In genomic region chr12:14716848-14717444, GRCh38 we compare ENCODE assay signal across 8 cellular contexts. TPM values are rescaled to one million over a fixed set of nuclear protein-coding genes. Genes with fewer than 3 reads are reported as not detected.
A peak's percentile ranks its signal among the peaks of the same experiment; 100 is the strongest.
DNase-seq lines count a peak whose midpoint lies in the region; ATAC-seq, FAIRE-seq and TF ChIP-seq lines count a peak whose summit lies in the region.

No MANE protein-coding gene starts in this region.

- H3K36me3 ChIP-seq in SJCRH30 (no peaks in the 10 kb centered on the region; the same call in 1 of the 2 replicates), adrenal gland (replicated peaks in 1 of 2) (no peaks in the 10 kb centered on the region)

- H3K27ac ChIP-seq in SJCRH30 (no peak overlapping the region), adrenal gland (no peak overlapping the region)

- in situ Hi-C loops in GM13976 (cut with MboI; ENCODE audit: low sequenced_read_pairs, unreplicated experiment) = no loop called here

- peak; percentile 50 for TF ChIP-seq CTCF in GM13976 (IDR thresholded peaks at IDR 0.05; ENCODE audit: borderline replicate concordance, control extremely low read depth, extremely low read depth, insufficient read depth, missing control alignments)
- TF ChIP-seq CTCF in adrenal gland (IDR thresholded peaks at IDR 0.05) = peak; percentile 24 to 60 (median 57)

- peak; percentile 63 for FAIRE-seq in A204.1 (lab: Jason Lieb, UNC)

- peak; percentile 66 for DNase-seq in GM13976 (ENCODE audit: low spot score)
- peak; percentile 38 to 73 for DNase-seq in SJCRH30
- DNase-seq in adrenal gland = peak; percentile 23 to 64 (median 44)
- DNase-seq in iPS DF 19.7 (ENCODE audit: low read depth, low spot score) = peak; percentile 64
- DNase-seq in stimulated activated CD4-positive, alpha-beta T cell treated with anti-CD3 and anti-CD28 coated beads, Interleukin-4, amount 100 ng/mL, for 24 hours = peak; percentile 53
- DNase-seq in NCI-H187 (lab: John Stamatoyannopoulos, UW) = no peak

- intact Hi-C loops in adrenal gland (cut with DNase I) = loop anchor here in 1 of 2 donors (10.0 kb wide), 1 partner anchor 82 kb away; no protein-coding TSS in a partner anchor

- H3K9me3 ChIP-seq in SJCRH30 (replicated peaks) = no peaks in the 10 kb centered on the region
- peaks cover 0 to 3% (median 0%) of the 10 kb centered on the region in 3 donors for H3K9me3 ChIP-seq in adrenal gland (replicated peaks in 1 of 3)

- H3K27me3 ChIP-seq in SJCRH30 = no peaks in the 10 kb centered on the region
- no peaks in the 10 kb centered on the region for H3K27me3 ChIP-seq in adrenal gland

- H3K4me3 ChIP-seq in SJCRH30 (no peak overlapping the region), adrenal gland (no peak overlapping the region)

- no peaks in the 10 kb centered on the region for H3K4me1 ChIP-seq in SJCRH30
- no peaks in the 10 kb centered on the region for H3K4me1 ChIP-seq in adrenal gland (replicated peaks in 1 of 2)

- ATAC-seq in HG03139 (IDR thresholded peaks at IDR 0.05; ENCODE audit: unreplicated experiment) = peak; percentile 71

- no peak for TF ChIP-seq POLR2A in adrenal gland (IDR thresholded peaks at IDR 0.05)

- 40 to 58% (median 48%) methylated on average over 1 of the region's 1 CpG for WGBS in adrenal gland, 4 donors

RNA-seq across cellular contexts. Expression of gene GUCY2C, which starts 20.5 kb away (rescaled TPM):
- total RNA-seq in SJCRH30 (2014; rRNA removed; shearing (Covaris generic)) = not detected in 2 replicates
- not detected for total RNA-seq in adrenal gland
- polyA plus RNA-seq in adrenal gland = not detected

Comparison
In these comparisons a context has a peak if more than half of its experiments do, and no peak if none do; other contexts are left out.
1. DNase-seq: peak in GM13976 (single experiment), SJCRH30 (2 of 2), adrenal gland (7 of 7), iPS DF 19.7 (single experiment) and stimulated activated CD4-positive, alpha-beta T cell treated with anti-CD3 and anti-CD28 coated beads, Interleukin-4, amount 100 ng/mL, for 24 hours (single experiment); none in NCI-H187 (0 of 2).